Comparison of ENCODE assay signal across 9 cellular contexts in genomic region chr22:21383824-21384806, GRCh38. TPM values are rescaled to one million over a fixed set of nuclear protein-coding genes. Genes with fewer than 3 reads are reported as not detected.
DNase-seq lines count a peak whose midpoint lies in the region; ATAC-seq and TF ChIP-seq lines count a peak whose summit lies in the region.
"Not testable (repeated sequence)": the region's sequence is repeated elsewhere in the genome, so short reads cannot be mapped to it uniquely, and the experiment has no call there.
"Had no signal": no experiment of that assay in that cellular context is flagged by ENCODE, and none has a peak within 500 bp of the region (broad histone marks: within the 10 kb centered on the region; RNA-seq: fewer than 3 reads in every experiment).

No MANE protein-coding gene starts in this region.

- intact Hi-C loops in mucosa of descending colon (cut with DNase I, micrococcal nuclease) = not testable (repeated sequence)

- not testable (repeated sequence) for H3K27ac ChIP-seq in foreskin keratinocyte, upper lobe of left lung

- not testable (repeated sequence) for H3K36me3 ChIP-seq in mucosa of descending colon (ENCODE audit: low read depth); upper lobe of left lung

- ATAC-seq in GM18858 (IDR thresholded peaks at IDR 0.05; ENCODE audit: unreplicated experiment) = peak; percentile 57
- peak; percentile 66 for ATAC-seq in GM21515 (IDR thresholded peaks at IDR 0.05; ENCODE audit: unreplicated experiment)
- peak; percentile 64 for ATAC-seq in HG02885 (IDR thresholded peaks at IDR 0.05; ENCODE audit: poor library complexity, unreplicated experiment)
- peak; percentile 56 for ATAC-seq in HG03439 (IDR thresholded peaks at IDR 0.05; ENCODE audit: unreplicated experiment)
- peak; percentile 72 to 81 for ATAC-seq in activated CD4-positive, CD25-positive, alpha-beta regulatory T cell treated with anti-CD3 and anti-CD28 coated beads, Interleukin-2, amount 50 U/mL, for 24 hours
- ATAC-seq in foreskin keratinocyte = peak; percentile 51
- peak; percentile 89 for ATAC-seq in mucosa of descending colon
- peak; percentile 68 to 88 for ATAC-seq in upper lobe of left lung (ENCODE audit: low FRiP score in 2 of 2)

- not testable (repeated sequence) for H3K9me3 ChIP-seq in mucosa of descending colon, upper lobe of left lung

- TF ChIP-seq EP300 in upper lobe of left lung (IDR thresholded peaks at IDR 0.05) = not testable (repeated sequence)

- not testable (repeated sequence) for TF ChIP-seq POLR2A in upper lobe of left lung (IDR thresholded peaks at IDR 0.05)

- TF ChIP-seq CTCF in foreskin keratinocyte (conservative IDR thresholded peaks at IDR 0.05); mucosa of descending colon (IDR thresholded peaks at IDR 0.05); upper lobe of left lung (IDR thresholded peaks at IDR 0.05): not testable (repeated sequence)

- not testable (repeated sequence) for H3K4me3 ChIP-seq in mucosa of descending colon, upper lobe of left lung

- no CpG with 5 or more reads among the region's 100 CpGs for WGBS in upper lobe of left lung, 2 donors

- not testable (repeated sequence) for DNase-seq in foreskin keratinocyte, mucosa of descending colon, upper lobe of left lung

- not testable (repeated sequence) for H3K4me1 ChIP-seq in foreskin keratinocyte; mucosa of descending colon (ENCODE audit: low read depth); upper lobe of left lung

- not testable (repeated sequence) for H3K27me3 ChIP-seq in foreskin keratinocyte, upper lobe of left lung

RNA-seq across cellular contexts. Expression of gene RIMBP3B, which starts 0.6 kb away (rescaled TPM):
- total RNA-seq in foreskin keratinocyte = 0.14 TPM in 1 of 2 replicates, not detected in the other
- 0.01 and 0.03 TPM in 2 replicates for polyA plus RNA-seq in foreskin keratinocyte
- under 1 TPM in 1 of 3 donors, not detected in 2; 0.09 TPM for total RNA-seq in mucosa of descending colon
- under 1 TPM in 3 of 6 donors, not detected in 3; 0.20 to 0.86 (median 0.46) TPM for total RNA-seq in upper lobe of left lung
- total RNA-seq: left ventricle myocardium inferior had no signal

RNA-seq across cellular contexts. Expression of gene HIC2, which starts 33.1 kb away (rescaled TPM):
- total RNA-seq in foreskin keratinocyte = 2.9 and 3.2 TPM in 2 replicates
- polyA plus RNA-seq in foreskin keratinocyte = 0.88 and 1.0 TPM in 2 replicates
- total RNA-seq in mucosa of descending colon = 1 to 10 TPM; 6.0 to 6.2 (median 6.0) TPM
- 10 to 100 TPM in 1 of 6 donors, 1 to 10 TPM in 5; 4.4 to 11.5 (median 5.7) TPM for total RNA-seq in upper lobe of left lung
